13 cellular contexts compared by ENCODE assay signal in genomic region chr19:33395561-33396550, GRCh38. TPM values are rescaled to one million over a fixed set of nuclear protein-coding genes. Genes with fewer than 3 reads are reported as not detected.
DNase-seq lines count a peak whose midpoint lies in the region; ATAC-seq and TF ChIP-seq lines count a peak whose summit lies in the region.
"Had no signal": no experiment of that assay in that cellular context is flagged by ENCODE, and none has a peak within 500 bp of the region (broad histone marks: within the 10 kb centered on the region; RNA-seq: fewer than 3 reads in every experiment).

No MANE protein-coding gene starts in this region.

- no peaks in the 10 kb centered on the region for H3K9me3 Mint-ChIP-seq in activated naive CD4-positive, alpha-beta T cell treated with anti-CD3 and anti-CD28 coated beads, Interleukin-2, amount 50 U/mL, for 72 hours
- H3K9me3 Mint-ChIP-seq in activated naive CD4-positive, alpha-beta T cell treated with anti-CD3 and anti-CD28 coated beads for 36 hours, result no peaks in the 10 kb centered on the region

- H3K79me2 ChIP-seq in fibroblast of lung (ENCODE audit: control insufficient read depth, insufficient read depth, low read length), result no peaks in the 10 kb centered on the region

- H3K27ac ChIP-seq in fibroblast of lung (ENCODE audit: insufficient read depth, low read length) (no peak overlapping the region), uterus (no peak overlapping the region)
- H3K27ac ChIP-seq: thoracic aorta had no signal

- H3K36me3 ChIP-seq in fibroblast of lung (ENCODE audit: control insufficient read depth, insufficient read depth, low read length) (no peaks in the 10 kb centered on the region), uterus (no peaks in the 10 kb centered on the region)
- H3K36me3 ChIP-seq: thoracic aorta had no signal

- H3K36me3 Mint-ChIP-seq in activated naive CD4-positive, alpha-beta T cell treated with anti-CD3 and anti-CD28 coated beads, Interleukin-2, amount 50 U/mL, for 72 hours, result no peaks in the 10 kb centered on the region
- H3K36me3 Mint-ChIP-seq in activated naive CD4-positive, alpha-beta T cell treated with anti-CD3 and anti-CD28 coated beads for 36 hours (ENCODE audit: low read depth), result no peaks in the 10 kb centered on the region

- CTCF ChIA-PET in activated naive CD4-positive, alpha-beta T cell treated with anti-CD3 and anti-CD28 coated beads for 36 hours (lab: Charles Lee), result interaction anchor here (1.0 to 1.2 kb wide), 2 partner anchors 10 to 160 kb away, joined by 3 read pairs; no protein-coding TSS in a partner anchor

- ATAC-seq in activated naive CD4-positive, alpha-beta T cell treated with anti-CD3 and anti-CD28 coated beads, Interleukin-2, amount 50 U/mL, for 72 hours, result no peak
- ATAC-seq in GM21723 (IDR thresholded peaks at IDR 0.05; ENCODE audit: unreplicated experiment), result no peak

- no peaks in the 10 kb centered on the region for H4K20me1 ChIP-seq in fibroblast of lung (ENCODE audit: control insufficient read depth, extremely low read depth, insufficient read depth, low read length)

- no peak overlapping the region for H3K9ac ChIP-seq in fibroblast of lung (ENCODE audit: insufficient read depth, low read length)

- H3K4me3 Mint-ChIP-seq in activated naive CD4-positive, alpha-beta T cell treated with anti-CD3 and anti-CD28 coated beads for 36 hours, result no peak overlapping the region

- H3K9me3 ChIP-seq in fibroblast of lung (ENCODE audit: control insufficient read depth, insufficient read depth, low read depth, low read length), result no peaks in the 10 kb centered on the region
- H3K9me3 ChIP-seq in uterus, result no peaks in the 10 kb centered on the region
- H3K9me3 ChIP-seq: thoracic aorta had no signal

- H3K4me1 Mint-ChIP-seq in activated naive CD4-positive, alpha-beta T cell treated with anti-CD3 and anti-CD28 coated beads for 36 hours (ENCODE audit: low read depth), result no peaks in the 10 kb centered on the region

- intact Hi-C loops in activated naive CD4-positive, alpha-beta T cell treated with anti-CD3 and anti-CD28 coated beads for 36 hours (cut with micrococcal nuclease), result no loop called here
- intact Hi-C loops in uterus (cut with DNase I; ENCODE audit: low total_unique reads), result no loop called here

- H3K27me3 Mint-ChIP-seq in activated naive CD4-positive, alpha-beta T cell treated with anti-CD3 and anti-CD28 coated beads for 36 hours (ENCODE audit: low read depth), result no peaks in the 10 kb centered on the region

- peak overlapping the region; percentile 18 to 84 for H3K27ac Mint-ChIP-seq in activated naive CD4-positive, alpha-beta T cell treated with anti-CD3 and anti-CD28 coated beads, Interleukin-2, amount 50 U/mL, for 72 hours
- no peak overlapping the region for H3K27ac Mint-ChIP-seq in activated naive CD4-positive, alpha-beta T cell treated with anti-CD3 and anti-CD28 coated beads for 36 hours

- no peaks in the 10 kb centered on the region for H3K27me3 ChIP-seq in fibroblast of lung (ENCODE audit: control insufficient read depth, insufficient read depth, low read length)
- H3K27me3 ChIP-seq in uterus, result no peaks in the 10 kb centered on the region

- no peak overlapping the region for H2AFZ ChIP-seq in fibroblast of lung (ENCODE audit: low read length)

- no peak for TF ChIP-seq POLR2A in uterus (IDR thresholded peaks at IDR 0.05)

- DNase-seq in activated naive CD4-positive, alpha-beta T cell treated with anti-CD3 and anti-CD28 coated beads, Interleukin-2, amount 50 U/mL, for 72 hours (ENCODE audit: low spot score in 2 of 2), result no peak
- DNase-seq in activated naive CD4-positive, alpha-beta T cell treated with anti-CD3 and anti-CD28 coated beads for 36 hours, result no peak
- peak; percentile 46 to 49 for DNase-seq in fibroblast of lung (ENCODE audit: low read depth in 2 of 2)
- DNase-seq in myocyte (ENCODE audit: low read depth), result peak; percentile 27
- DNase-seq in uterus, result peak; percentile 75 to 80
- no peak for DNase-seq in NCI-H187 treated with DMSO at 0.1 percent for 48 hours (lab: John Stamatoyannopoulos, UW)
- DNase-seq in activated gamma-delta T cell (lab: John Stamatoyannopoulos, UW), result no peak
- DNase-seq: 8988T; activated CD4-positive, alpha-beta T cell treated with anti-CD3 and anti-CD28 coated beads for 4 hours; activated gamma-delta T cell treated with Interleukin-2 at 50 U/mL for 16 hours; MM.1S had no signal

- no peak overlapping the region for H3K4me3 ChIP-seq in fibroblast of lung (replicated peaks in 1 of 4; ENCODE audit: control extremely low read depth in 1 of 4, insufficient read depth in 1 of 4, low read depth in 3 of 4, low read length in 4 of 4)
- no peak overlapping the region for H3K4me3 ChIP-seq in uterus
- H3K4me3 ChIP-seq: thoracic aorta had no signal

- TF ChIP-seq CTCF in fibroblast of lung (conservative IDR thresholded peaks at IDR 0.05 in 1 of 2, IDR thresholded peaks at IDR 0.05 in 1 of 2; ENCODE audit: low read depth in 1 of 2, low read length in 2 of 2) (no peak), uterus (IDR thresholded peaks at IDR 0.05) (no peak)

- H3K4me1 ChIP-seq in fibroblast of lung (ENCODE audit: control insufficient read depth, extremely low read depth, insufficient read depth, low read length) (peaks cover 18% of the 10 kb centered on the region), uterus (peaks cover 4 to 28% of the 10 kb centered on the region in 2 donors)

- H3K4me2 ChIP-seq in fibroblast of lung (ENCODE audit: extremely low read depth, insufficient read depth, low read length), result no peak overlapping the region

RNA-seq across cellular contexts. Expression of gene CEBPG, which starts 22.3 kb away (rescaled TPM):
- 10 to 100 TPM; 20.3 to 28.8 TPM for total RNA-seq in activated naive CD4-positive, alpha-beta T cell treated with anti-CD3 and anti-CD28 coated beads, Interleukin-2, amount 50 U/mL, for 72 hours
- 10 to 100 TPM; 37.3 to 38.7 TPM for total RNA-seq in activated naive CD4-positive, alpha-beta T cell treated with anti-CD3 and anti-CD28 coated beads for 36 hours
- 61.1 and 66.7 TPM in 2 replicates for total RNA-seq in fibroblast of lung
- 10.9 and 13.7 TPM in 2 replicates for polyA plus RNA-seq in fibroblast of lung
- 8.5 and 10.0 TPM in 2 replicates for polyA plus RNA-seq in fibroblast of lung (2012)
- 3.3 and 5.8 TPM in 2 replicates for polyA minus RNA-seq in fibroblast of lung (ENCODE audit: low replicate concordance)
- total RNA-seq in myocyte, result 21.7 and 23.6 TPM in 2 replicates
- 21.0 TPM for polyA plus RNA-seq in myocyte (2012)
- total RNA-seq in uterus, result 10 to 100 TPM; 10.3 to 33.3 (median 25.5) TPM

Comparison
In these comparisons a context has a peak if more than half of its experiments do, and no peak if none do; other contexts are left out.
1. DNase-seq: peak in fibroblast of lung (2 of 2), myocyte (single experiment) and uterus (2 of 2); none in activated naive CD4-positive, alpha-beta T cell treated with anti-CD3 and anti-CD28 coated beads, Interleukin-2, amount 50 U/mL, for 72 hours (0 of 2), activated naive CD4-positive, alpha-beta T cell treated with anti-CD3 and anti-CD28 coated beads for 36 hours (single experiment), NCI-H187 treated with DMSO at 0.1 percent for 48 hours (single experiment) and activated gamma-delta T cell (single experiment).